25 cellular contexts compared by ENCODE assay signal in the genomic region with DNA sequence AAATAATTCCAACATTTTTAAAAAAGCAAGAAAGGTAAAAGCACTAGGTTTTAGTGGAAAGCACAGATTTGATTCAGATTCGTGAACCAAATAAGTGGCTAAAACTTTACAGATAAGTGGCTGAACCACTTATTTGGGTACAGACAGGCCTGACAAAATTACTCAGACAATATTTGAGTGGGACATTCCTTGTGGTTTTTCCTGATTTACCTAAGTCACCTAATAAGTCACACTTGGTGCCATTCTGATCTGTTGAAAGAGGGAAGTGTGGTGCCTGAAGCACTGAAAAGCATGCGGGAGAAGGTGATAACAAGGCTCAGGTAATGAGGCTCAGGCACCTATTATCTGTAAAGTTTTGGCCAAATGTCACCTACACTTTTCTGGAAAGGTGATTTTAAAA.
A peak's percentile ranks its signal among the peaks of the same experiment; 100 is the strongest.
DNase-seq lines count a peak whose midpoint lies in the region; ATAC-seq, FAIRE-seq and TF ChIP-seq lines count a peak whose summit lies in the region.
"Had no signal": no experiment of that assay in that cellular context is flagged by ENCODE, and none has a peak within 500 bp of the region (broad histone marks: within the 10 kb centered on the region; RNA-seq: fewer than 3 reads in every experiment).

No MANE protein-coding gene starts in this region.

- DNase-seq in HCT116 (ENCODE audit: low read depth, low spot score) (no peak), astrocyte (ENCODE audit: low read depth) (no peak), left colon (no peak), smooth muscle cell (lab: John Stamatoyannopoulos, UW; ENCODE audit: unreplicated experiment) (no peak)
- no peak for DNase-seq in activated naive CD4-positive, alpha-beta T cell treated with anti-CD3 and anti-CD28 coated beads for 36 hours
- no peak for DNase-seq in activated CD4-positive, alpha-beta T cell treated with anti-CD3 and anti-CD28 coated beads, Interleukin-2, amount 50 U/mL, for 4 hours
- DNase-seq: activated CD4-positive, alpha-beta memory T cell treated with anti-CD3 and anti-CD28 coated beads, Interleukin-2, amount 10 ng/mL, durations not matched to agents 7 days and 5 days; activated CD4-positive, CD25-positive, alpha-beta regulatory T cell treated with anti-CD3 and anti-CD28 coated beads, Interleukin-2, amount 50 U/mL, for 72 hours; activated naive CD8-positive, alpha-beta T cell treated with anti-CD3 and anti-CD28 coated beads for 36 hours; C1 segment of cervical spinal cord; NCI-H1092 treated with DMSO at 0.1 percent for 48 hours; NCI-H187; NCI-H2171 treated with DMSO at 0.1 percent for 48 hours; NCI-H69; right cardiac atrium; stimulated activated CD4-positive, alpha-beta T cell treated with anti-CD3 and anti-CD28 coated beads, Interleukin-2, amount 100 ng/mL, for 48 hours; transverse colon had no signal

- intact Hi-C loops in HCT116 (cut with micrococcal nuclease) (no loop called here), left colon (cut with DNase I, micrococcal nuclease) (no loop called here)
- intact Hi-C loops in activated naive CD4-positive, alpha-beta T cell treated with anti-CD3 and anti-CD28 coated beads for 36 hours (cut with micrococcal nuclease), result no loop called here

- no peak for ATAC-seq in HCT116
- peak; percentile 20 for ATAC-seq in left colon
- ATAC-seq in HG03354 (IDR thresholded peaks at IDR 0.05; ENCODE audit: poor library complexity, severe bottlenecking, unreplicated experiment), result no peak
- no peak for ATAC-seq in GM21737 (IDR thresholded peaks at IDR 0.05; ENCODE audit: unreplicated experiment)
- ATAC-seq: right cardiac atrium had no signal

- H2AFZ ChIP-seq in HCT116 (ENCODE audit: low read depth, low read length, poor library complexity, severe bottlenecking) (peak overlapping the region; percentile 55), astrocyte (ENCODE audit: low read depth, low read length) (no peak overlapping the region), smooth muscle cell (ENCODE audit: low read depth) (no peak overlapping the region)

- TF ChIP-seq POLR2A in HCT116 (IDR thresholded peaks at IDR 0.05; ENCODE audit: borderline replicate concordance, extremely low read depth, insufficient read depth, insufficient read length), result no peak

- H3K79me2 ChIP-seq in HCT116 (ENCODE audit: insufficient read depth, low read length) (no peaks in the 10 kb centered on the region), astrocyte (ENCODE audit: insufficient read depth, low read length) (no peaks in the 10 kb centered on the region), smooth muscle cell (ENCODE audit: low read depth) (no peaks in the 10 kb centered on the region)

- TF ChIP-seq RAD21 in HCT116 (IDR thresholded peaks at IDR 0.05; ENCODE audit: low read depth), result no peak

- H3K4me1 Mint-ChIP-seq in astrocyte (ENCODE audit: low read depth, unreplicated experiment), result peaks cover 26% of the 10 kb centered on the region
- no peaks in the 10 kb centered on the region for H3K4me1 Mint-ChIP-seq in activated naive CD4-positive, alpha-beta T cell treated with anti-CD3 and anti-CD28 coated beads for 36 hours (ENCODE audit: low read depth)
- H3K4me1 Mint-ChIP-seq: activated CD4-positive, alpha-beta memory T cell treated with anti-CD3 and anti-CD28 coated beads, Interleukin-2, amount 10 ng/mL, durations not matched to agents 7 days and 5 days; central memory CD8-positive, alpha-beta T cell had no signal

- BruUV-seq in HCT116 (replicated peaks; lab: Mats Ljungman, UMichigan), result no TSS peak

- no peak overlapping the region for H3K4me3 Mint-ChIP-seq in astrocyte (ENCODE audit: unreplicated experiment)
- H3K4me3 Mint-ChIP-seq in activated naive CD4-positive, alpha-beta T cell treated with anti-CD3 and anti-CD28 coated beads for 36 hours, result no peak overlapping the region
- H3K4me3 Mint-ChIP-seq: activated CD4-positive, alpha-beta memory T cell treated with anti-CD3 and anti-CD28 coated beads, Interleukin-2, amount 10 ng/mL, durations not matched to agents 7 days and 5 days; activated naive CD8-positive, alpha-beta T cell treated with anti-CD3 and anti-CD28 coated beads for 36 hours; central memory CD8-positive, alpha-beta T cell; T-helper 1 cell treated with Interleukin-12 subunit alpha and Interleukin-12 subunit beta and Interleukin-4 antibody, amounts not matched to agents 30 μg/mL and 1 μg/mL, for 36 hours had no signal

- no peak overlapping the region for H3K27ac ChIP-seq in HCT116 (ENCODE audit: low read depth, low read length)
- H3K27ac ChIP-seq in astrocyte (ENCODE audit: low read depth, low read length), result no peak overlapping the region
- H3K27ac ChIP-seq in smooth muscle cell (ENCODE audit: low read depth), result peak overlapping the region; percentile 85
- H3K27ac ChIP-seq: HL-60 had no signal

- peak overlapping the region; percentile 43 for H3K27ac Mint-ChIP-seq in astrocyte (ENCODE audit: unreplicated experiment)
- no peak overlapping the region for H3K27ac Mint-ChIP-seq in activated naive CD4-positive, alpha-beta T cell treated with anti-CD3 and anti-CD28 coated beads for 36 hours
- H3K27ac Mint-ChIP-seq: activated CD4-positive, alpha-beta memory T cell treated with anti-CD3 and anti-CD28 coated beads, Interleukin-2, amount 10 ng/mL, durations not matched to agents 7 days and 5 days; activated naive CD8-positive, alpha-beta T cell treated with anti-CD3 and anti-CD28 coated beads for 36 hours; T-helper 1 cell treated with Interleukin-12 subunit alpha and Interleukin-12 subunit beta and Interleukin-4 antibody, amounts not matched to agents 30 μg/mL and 1 μg/mL, for 36 hours had no signal

- TF ChIP-seq CTCF in HCT116 (IDR thresholded peaks at IDR 0.05 in 2 of 3, conservative IDR thresholded peaks at IDR 0.05 in 1 of 3; ENCODE audit: borderline replicate concordance in 1 of 3, insufficient read depth in 1 of 3, low read depth in 2 of 3, low read length in 2 of 3), result no peak
- no peak for TF ChIP-seq CTCF in astrocyte (IDR thresholded peaks at IDR 0.05; ENCODE audit: insufficient read depth, low read depth, low read length)
- no peak for TF ChIP-seq CTCF in smooth muscle cell (IDR thresholded peaks at IDR 0.05; ENCODE audit: borderline replicate concordance, insufficient read depth, poor library complexity, severe bottlenecking)

- no peaks in the 10 kb centered on the region for H3K27me3 ChIP-seq in HCT116 (ENCODE audit: insufficient read depth, low read length)
- no peaks in the 10 kb centered on the region for H3K27me3 ChIP-seq in astrocyte (ENCODE audit: insufficient read depth, low read length)
- H3K27me3 ChIP-seq in smooth muscle cell (ENCODE audit: low read depth), result no peaks in the 10 kb centered on the region
- H3K27me3 ChIP-seq: transverse colon had no signal

- H3K4me1 ChIP-seq in HCT116 (ENCODE audit: control insufficient read depth in 1 of 2, insufficient read depth in 2 of 2, low read length in 2 of 2) (peaks cover 0 to 13% of the 10 kb centered on the region in 2 experiments; a peak in 2 of 4 replicates), astrocyte (ENCODE audit: insufficient read depth, low read length) (peaks cover 6% of the 10 kb centered on the region), smooth muscle cell (ENCODE audit: low read depth) (peaks cover 5% of the 10 kb centered on the region)

- no peaks in the 10 kb centered on the region for H3K36me3 ChIP-seq in HCT116 (ENCODE audit: control insufficient read depth in 1 of 2, insufficient read depth in 2 of 2, low read length in 2 of 2)
- H3K36me3 ChIP-seq in astrocyte (ENCODE audit: insufficient read depth, low read length), result no peaks in the 10 kb centered on the region
- H3K36me3 ChIP-seq in smooth muscle cell (ENCODE audit: low read depth), result no peaks in the 10 kb centered on the region
- H3K36me3 ChIP-seq: transverse colon had no signal

- H3K9me2 ChIP-seq in HCT116 (ENCODE audit: insufficient read depth), result no peaks in the 10 kb centered on the region

- RAD21 ChIA-PET in HCT116 (lab: Charles Lee; ENCODE audit: low non-redundant PET in 1 of 2, low total read pairs in 2 of 2, uncharacterized antibody in 2 of 2, unreplicated experiment in 2 of 2), result no interaction called here

- no peaks in the 10 kb centered on the region for H3K36me3 Mint-ChIP-seq in astrocyte (ENCODE audit: low read depth, unreplicated experiment)
- no peaks in the 10 kb centered on the region for H3K36me3 Mint-ChIP-seq in activated naive CD4-positive, alpha-beta T cell treated with anti-CD3 and anti-CD28 coated beads for 36 hours (ENCODE audit: low read depth)
- H3K36me3 Mint-ChIP-seq: activated naive CD8-positive, alpha-beta T cell treated with anti-CD3 and anti-CD28 coated beads for 36 hours had no signal

- POLR2A ChIA-PET in HCT116 (lab: Charles Lee), result no interaction called here

- H3F3A ChIP-seq in smooth muscle cell (ENCODE audit: low read depth), result peaks cover 9% of the 10 kb centered on the region

- H3K4me2 ChIP-seq in HCT116 (ENCODE audit: low read length) (no peak overlapping the region), astrocyte (ENCODE audit: low read length) (no peak overlapping the region), smooth muscle cell (peak overlapping the region; percentile 33)

- no peaks in the 10 kb centered on the region for H3K9me3 Mint-ChIP-seq in astrocyte (ENCODE audit: unreplicated experiment)
- H3K9me3 Mint-ChIP-seq in activated naive CD4-positive, alpha-beta T cell treated with anti-CD3 and anti-CD28 coated beads for 36 hours, result no peaks in the 10 kb centered on the region
- H3K9me3 Mint-ChIP-seq: activated CD4-positive, alpha-beta memory T cell treated with anti-CD3 and anti-CD28 coated beads, Interleukin-2, amount 10 ng/mL, durations not matched to agents 7 days and 5 days; activated naive CD8-positive, alpha-beta T cell treated with anti-CD3 and anti-CD28 coated beads for 36 hours; central memory CD8-positive, alpha-beta T cell; T-helper 1 cell treated with Interleukin-12 subunit alpha and Interleukin-12 subunit beta and Interleukin-4 antibody, amounts not matched to agents 30 μg/mL and 1 μg/mL, for 36 hours had no signal

- H3K9me3 ChIP-seq in HCT116 (ENCODE audit: control insufficient read depth in 1 of 2, insufficient read depth in 1 of 2, low read depth in 1 of 2, low read length in 2 of 2), result no peaks in the 10 kb centered on the region
- no peaks in the 10 kb centered on the region for H3K9me3 ChIP-seq in astrocyte (ENCODE audit: insufficient read depth, low read depth, low read length)
- no peaks in the 10 kb centered on the region for H3K9me3 ChIP-seq in smooth muscle cell (replicated peaks; ENCODE audit: low read depth)
- H3K9me3 ChIP-seq: transverse colon had no signal

- CTCF ChIA-PET in HCT116 (lab: Charles Lee), result no interaction called here
- CTCF ChIA-PET in activated naive CD4-positive, alpha-beta T cell treated with anti-CD3 and anti-CD28 coated beads for 36 hours (lab: Charles Lee), result no interaction called here

- no peak for FAIRE-seq in astrocyte (lab: Jason Lieb, UNC)
- FAIRE-seq: D721Med, endometrium, islet of Langerhans had no signal

- H3K9ac ChIP-seq in HCT116 (ENCODE audit: low read length) (no peak overlapping the region), astrocyte (ENCODE audit: low read length) (no peak overlapping the region), smooth muscle cell (ENCODE audit: low read depth) (peak overlapping the region; percentile 78)

- H4K20me1 ChIP-seq in HCT116 (ENCODE audit: insufficient read depth) (no peaks in the 10 kb centered on the region), astrocyte (ENCODE audit: insufficient read depth, low read length) (no peaks in the 10 kb centered on the region), smooth muscle cell (ENCODE audit: low read depth) (no peaks in the 10 kb centered on the region)

- H3K4me3 ChIP-seq in HCT116 (replicated peaks in 1 of 2; ENCODE audit: low read depth in 1 of 2, low read length in 2 of 2), result no peak overlapping the region
- H3K4me3 ChIP-seq in astrocyte (ENCODE audit: insufficient read depth, low read depth, low read length), result no peak overlapping the region
- H3K4me3 ChIP-seq in smooth muscle cell, result no peak overlapping the region
- H3K4me3 ChIP-seq: transverse colon had no signal

- 59% methylated on average over 2 of the region's 2 CpGs for WGBS in smooth muscle cell (ENCODE audit: low lambda C conversion rate)

- no peaks in the 10 kb centered on the region for H3K27me3 Mint-ChIP-seq in astrocyte (ENCODE audit: low read depth, unreplicated experiment)
- H3K27me3 Mint-ChIP-seq in activated naive CD4-positive, alpha-beta T cell treated with anti-CD3 and anti-CD28 coated beads for 36 hours (ENCODE audit: low read depth), result no peaks in the 10 kb centered on the region
- H3K27me3 Mint-ChIP-seq: activated naive CD8-positive, alpha-beta T cell treated with anti-CD3 and anti-CD28 coated beads for 36 hours had no signal
